1 cellular context compared by ENCODE assay signal in the genomic region with DNA sequence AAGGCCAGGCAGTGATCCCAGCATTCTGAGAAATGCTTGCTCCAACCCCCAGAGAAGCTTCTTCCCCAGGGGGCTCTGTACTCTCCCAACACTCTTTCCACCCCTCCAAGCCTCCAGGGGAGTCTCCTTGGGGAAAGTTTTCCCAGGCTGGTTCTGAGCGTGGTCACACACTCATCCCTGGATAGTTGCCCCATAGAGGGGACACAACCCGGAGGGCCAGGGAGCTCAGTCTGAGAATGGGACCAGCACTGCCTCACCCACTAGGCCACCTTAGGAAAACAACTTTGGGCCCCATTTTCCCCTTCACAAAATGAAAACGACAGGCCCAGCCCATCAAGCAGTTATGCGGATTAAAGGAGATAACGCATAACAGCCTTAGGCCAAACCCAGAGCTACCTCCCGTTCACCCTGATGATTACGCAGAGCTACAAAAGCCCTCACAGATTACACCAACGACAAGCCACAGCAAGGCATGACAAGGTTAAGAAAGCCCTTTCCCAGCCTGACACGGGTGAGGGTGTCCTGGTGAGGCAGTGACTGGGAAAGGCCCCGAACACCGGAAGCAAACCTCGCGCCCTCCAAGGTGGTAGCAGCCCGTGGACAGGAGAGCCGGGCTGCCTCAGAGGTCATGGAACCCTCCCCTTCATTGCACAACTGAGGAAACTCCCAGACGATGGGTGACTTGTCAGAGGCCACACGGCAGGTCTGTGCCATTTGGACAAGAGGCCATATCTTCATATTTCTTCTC.
TF ChIP-seq lines count a peak whose summit lies in the region.

No MANE protein-coding gene starts in this region.

TF ChIP-seq in K562, 482 proteins besides CTCF, POLR2A, EP300 and RAD21 (continued from another document and continues in another):
- TF ChIP-seq, protein P1, sequence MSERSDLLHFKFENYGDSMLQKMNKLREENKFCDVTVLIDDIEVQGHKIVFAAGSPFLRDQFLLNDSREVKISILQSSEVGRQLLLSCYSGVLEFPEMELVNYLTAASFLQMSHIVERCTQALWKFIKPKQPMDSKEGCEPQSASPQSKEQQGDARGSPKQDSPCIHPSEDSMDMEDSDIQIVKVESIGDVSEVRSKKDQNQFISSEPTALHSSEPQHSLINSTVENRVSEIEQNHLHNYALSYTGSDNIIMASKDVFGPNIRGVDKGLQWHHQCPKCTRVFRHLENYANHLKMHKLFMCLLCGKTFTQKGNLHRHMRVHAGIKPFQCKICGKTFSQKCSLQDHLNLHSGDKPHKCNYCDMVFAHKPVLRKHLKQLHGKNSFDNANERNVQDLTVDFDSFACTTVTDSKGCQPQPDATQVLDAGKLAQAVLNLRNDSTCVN (CRISPR knock-in tag; IDR thresholded peaks at IDR 0.05) = peak; percentile 15; the same call in 1 of the 2 replicates
- TF ChIP-seq ZC3H4 (CRISPR knock-in tag; IDR thresholded peaks at IDR 0.05; ENCODE audit: borderline replicate concordance) = no peak
- TF ChIP-seq ZNF695 (CRISPR knock-in tag; IDR thresholded peaks at IDR 0.05) = peak; percentile 17; the same call in 1 of the 2 replicates
- peak; percentile 65 for TF ChIP-seq EP400 (IDR thresholded peaks at IDR 0.05)
- TF ChIP-seq CHD4 (IDR thresholded peaks at IDR 0.05; ENCODE audit: insufficient read depth, insufficient replicate concordance, low read depth, low read length, poor library complexity, severe bottlenecking) = no peak
- TF ChIP-seq ZNF445 (CRISPR knock-in tag; IDR thresholded peaks at IDR 0.05; ENCODE audit: low read depth) = peak; percentile 77; the same call in 1 of the 2 replicates
- TF ChIP-seq HNRNPL (IDR thresholded peaks at IDR 0.05; ENCODE audit: low read depth, low read length) = no peak
- TF ChIP-seq, protein P2, sequence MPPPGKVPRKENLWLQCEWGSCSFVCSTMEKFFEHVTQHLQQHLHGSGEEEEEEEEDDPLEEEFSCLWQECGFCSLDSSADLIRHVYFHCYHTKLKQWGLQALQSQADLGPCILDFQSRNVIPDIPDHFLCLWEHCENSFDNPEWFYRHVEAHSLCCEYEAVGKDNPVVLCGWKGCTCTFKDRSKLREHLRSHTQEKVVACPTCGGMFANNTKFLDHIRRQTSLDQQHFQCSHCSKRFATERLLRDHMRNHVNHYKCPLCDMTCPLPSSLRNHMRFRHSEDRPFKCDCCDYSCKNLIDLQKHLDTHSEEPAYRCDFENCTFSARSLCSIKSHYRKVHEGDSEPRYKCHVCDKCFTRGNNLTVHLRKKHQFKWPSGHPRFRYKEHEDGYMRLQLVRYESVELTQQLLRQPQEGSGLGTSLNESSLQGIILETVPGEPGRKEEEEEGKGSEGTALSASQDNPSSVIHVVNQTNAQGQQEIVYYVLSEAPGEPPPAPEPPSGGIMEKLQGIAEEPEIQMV (tag; conservative IDR thresholded peaks at IDR 0.05; ENCODE audit: low read depth) = no peak
- TF ChIP-seq CTBP1 (IDR thresholded peaks at IDR 0.05; ENCODE audit: borderline replicate concordance) = peak; percentile 63
- TF ChIP-seq, protein P3, sequence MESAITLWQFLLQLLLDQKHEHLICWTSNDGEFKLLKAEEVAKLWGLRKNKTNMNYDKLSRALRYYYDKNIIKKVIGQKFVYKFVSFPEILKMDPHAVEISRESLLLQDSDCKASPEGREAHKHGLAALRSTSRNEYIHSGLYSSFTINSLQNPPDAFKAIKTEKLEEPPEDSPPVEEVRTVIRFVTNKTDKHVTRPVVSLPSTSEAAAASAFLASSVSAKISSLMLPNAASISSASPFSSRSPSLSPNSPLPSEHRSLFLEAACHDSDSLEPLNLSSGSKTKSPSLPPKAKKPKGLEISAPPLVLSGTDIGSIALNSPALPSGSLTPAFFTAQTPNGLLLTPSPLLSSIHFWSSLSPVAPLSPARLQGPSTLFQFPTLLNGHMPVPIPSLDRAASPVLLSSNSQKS (CRISPR knock-in tag; IDR thresholded peaks at IDR 0.05) = peak; percentile 62; the same call in 1 of the 2 replicates
- TF ChIP-seq GATA2 (CRISPR knock-in tag; IDR thresholded peaks at IDR 0.05) = peak; percentile 76
- peak; percentile 94 for TF ChIP-seq NFRKB (IDR thresholded peaks at IDR 0.05; ENCODE audit: low read depth)
- TF ChIP-seq, protein P4, sequence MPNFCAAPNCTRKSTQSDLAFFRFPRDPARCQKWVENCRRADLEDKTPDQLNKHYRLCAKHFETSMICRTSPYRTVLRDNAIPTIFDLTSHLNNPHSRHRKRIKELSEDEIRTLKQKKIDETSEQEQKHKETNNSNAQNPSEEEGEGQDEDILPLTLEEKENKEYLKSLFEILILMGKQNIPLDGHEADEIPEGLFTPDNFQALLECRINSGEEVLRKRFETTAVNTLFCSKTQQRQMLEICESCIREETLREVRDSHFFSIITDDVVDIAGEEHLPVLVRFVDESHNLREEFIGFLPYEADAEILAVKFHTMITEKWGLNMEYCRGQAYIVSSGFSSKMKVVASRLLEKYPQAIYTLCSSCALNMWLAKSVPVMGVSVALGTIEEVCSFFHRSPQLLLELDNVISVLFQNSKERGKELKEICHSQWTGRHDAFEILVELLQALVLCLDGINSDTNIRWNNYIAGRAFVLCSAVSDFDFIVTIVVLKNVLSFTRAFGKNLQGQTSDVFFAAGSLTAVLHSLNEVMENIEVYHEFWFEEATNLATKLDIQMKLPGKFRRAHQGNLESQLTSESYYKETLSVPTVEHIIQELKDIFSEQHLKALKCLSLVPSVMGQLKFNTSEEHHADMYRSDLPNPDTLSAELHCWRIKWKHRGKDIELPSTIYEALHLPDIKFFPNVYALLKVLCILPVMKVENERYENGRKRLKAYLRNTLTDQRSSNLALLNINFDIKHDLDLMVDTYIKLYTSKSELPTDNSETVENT (CRISPR knock-in tag; IDR thresholded peaks at IDR 0.05) = peak; percentile 68; the same call in 1 of the 2 replicates
- TF ChIP-seq ESRRA (IDR thresholded peaks at IDR 0.05; ENCODE audit: borderline replicate concordance, low read depth) = peak; percentile 60; the same call in 1 of the 2 replicates
- TF ChIP-seq TRIM24 (IDR thresholded peaks at IDR 0.05) = 0 out of 4 replicates have a peak, but pooled peaks of 1 of the 2 experiments have one; percentile 25
- TF ChIP-seq BCOR (IDR thresholded peaks at IDR 0.05) = no peak; the same call in 1 of the 2 replicates
- TF ChIP-seq, protein P5, sequence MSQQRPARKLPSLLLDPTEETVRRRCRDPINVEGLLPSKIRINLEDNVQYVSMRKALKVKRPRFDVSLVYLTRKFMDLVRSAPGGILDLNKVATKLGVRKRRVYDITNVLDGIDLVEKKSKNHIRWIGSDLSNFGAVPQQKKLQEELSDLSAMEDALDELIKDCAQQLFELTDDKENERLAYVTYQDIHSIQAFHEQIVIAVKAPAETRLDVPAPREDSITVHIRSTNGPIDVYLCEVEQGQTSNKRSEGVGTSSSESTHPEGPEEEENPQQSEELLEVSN (IDR thresholded peaks at IDR 0.05; ENCODE audit: borderline replicate concordance in 1 of 2, extremely low read depth in 1 of 2, insufficient read depth in 1 of 2, insufficient read length in 1 of 2, low read depth in 1 of 2, low read length in 1 of 2, poor library complexity in 1 of 2, severe bottlenecking in 1 of 2) = peak; percentile 35 to 64
- TF ChIP-seq ZNF584 (CRISPR knock-in tag; IDR thresholded peaks at IDR 0.05; ENCODE audit: low read depth) = peak; percentile 75
- TF ChIP-seq, protein P6, sequence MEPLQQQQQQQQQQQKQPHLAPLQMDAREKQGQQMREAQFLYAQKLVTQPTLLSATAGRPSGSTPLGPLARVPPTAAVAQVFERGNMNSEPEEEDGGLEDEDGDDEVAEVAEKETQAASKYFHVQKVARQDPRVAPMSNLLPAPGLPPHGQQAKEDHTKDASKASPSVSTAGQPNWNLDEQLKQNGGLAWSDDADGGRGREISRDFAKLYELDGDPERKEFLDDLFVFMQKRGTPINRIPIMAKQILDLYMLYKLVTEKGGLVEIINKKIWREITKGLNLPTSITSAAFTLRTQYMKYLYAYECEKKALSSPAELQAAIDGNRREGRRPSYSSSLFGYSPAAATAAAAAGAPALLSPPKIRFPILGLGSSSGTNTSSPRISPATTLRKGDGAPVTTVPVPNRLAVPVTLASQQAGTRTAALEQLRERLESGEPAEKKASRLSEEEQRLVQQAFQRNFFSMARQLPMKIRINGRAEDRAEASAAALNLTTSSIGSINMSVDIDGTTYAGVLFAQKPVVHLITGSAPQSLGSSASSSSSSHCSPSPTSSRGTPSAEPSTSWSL (CRISPR knock-in tag; IDR thresholded peaks at IDR 0.05; ENCODE audit: borderline replicate concordance) = 0 out of 2 replicates have a peak, but pooled peaks have one; percentile 79
- TF ChIP-seq, protein P7, sequence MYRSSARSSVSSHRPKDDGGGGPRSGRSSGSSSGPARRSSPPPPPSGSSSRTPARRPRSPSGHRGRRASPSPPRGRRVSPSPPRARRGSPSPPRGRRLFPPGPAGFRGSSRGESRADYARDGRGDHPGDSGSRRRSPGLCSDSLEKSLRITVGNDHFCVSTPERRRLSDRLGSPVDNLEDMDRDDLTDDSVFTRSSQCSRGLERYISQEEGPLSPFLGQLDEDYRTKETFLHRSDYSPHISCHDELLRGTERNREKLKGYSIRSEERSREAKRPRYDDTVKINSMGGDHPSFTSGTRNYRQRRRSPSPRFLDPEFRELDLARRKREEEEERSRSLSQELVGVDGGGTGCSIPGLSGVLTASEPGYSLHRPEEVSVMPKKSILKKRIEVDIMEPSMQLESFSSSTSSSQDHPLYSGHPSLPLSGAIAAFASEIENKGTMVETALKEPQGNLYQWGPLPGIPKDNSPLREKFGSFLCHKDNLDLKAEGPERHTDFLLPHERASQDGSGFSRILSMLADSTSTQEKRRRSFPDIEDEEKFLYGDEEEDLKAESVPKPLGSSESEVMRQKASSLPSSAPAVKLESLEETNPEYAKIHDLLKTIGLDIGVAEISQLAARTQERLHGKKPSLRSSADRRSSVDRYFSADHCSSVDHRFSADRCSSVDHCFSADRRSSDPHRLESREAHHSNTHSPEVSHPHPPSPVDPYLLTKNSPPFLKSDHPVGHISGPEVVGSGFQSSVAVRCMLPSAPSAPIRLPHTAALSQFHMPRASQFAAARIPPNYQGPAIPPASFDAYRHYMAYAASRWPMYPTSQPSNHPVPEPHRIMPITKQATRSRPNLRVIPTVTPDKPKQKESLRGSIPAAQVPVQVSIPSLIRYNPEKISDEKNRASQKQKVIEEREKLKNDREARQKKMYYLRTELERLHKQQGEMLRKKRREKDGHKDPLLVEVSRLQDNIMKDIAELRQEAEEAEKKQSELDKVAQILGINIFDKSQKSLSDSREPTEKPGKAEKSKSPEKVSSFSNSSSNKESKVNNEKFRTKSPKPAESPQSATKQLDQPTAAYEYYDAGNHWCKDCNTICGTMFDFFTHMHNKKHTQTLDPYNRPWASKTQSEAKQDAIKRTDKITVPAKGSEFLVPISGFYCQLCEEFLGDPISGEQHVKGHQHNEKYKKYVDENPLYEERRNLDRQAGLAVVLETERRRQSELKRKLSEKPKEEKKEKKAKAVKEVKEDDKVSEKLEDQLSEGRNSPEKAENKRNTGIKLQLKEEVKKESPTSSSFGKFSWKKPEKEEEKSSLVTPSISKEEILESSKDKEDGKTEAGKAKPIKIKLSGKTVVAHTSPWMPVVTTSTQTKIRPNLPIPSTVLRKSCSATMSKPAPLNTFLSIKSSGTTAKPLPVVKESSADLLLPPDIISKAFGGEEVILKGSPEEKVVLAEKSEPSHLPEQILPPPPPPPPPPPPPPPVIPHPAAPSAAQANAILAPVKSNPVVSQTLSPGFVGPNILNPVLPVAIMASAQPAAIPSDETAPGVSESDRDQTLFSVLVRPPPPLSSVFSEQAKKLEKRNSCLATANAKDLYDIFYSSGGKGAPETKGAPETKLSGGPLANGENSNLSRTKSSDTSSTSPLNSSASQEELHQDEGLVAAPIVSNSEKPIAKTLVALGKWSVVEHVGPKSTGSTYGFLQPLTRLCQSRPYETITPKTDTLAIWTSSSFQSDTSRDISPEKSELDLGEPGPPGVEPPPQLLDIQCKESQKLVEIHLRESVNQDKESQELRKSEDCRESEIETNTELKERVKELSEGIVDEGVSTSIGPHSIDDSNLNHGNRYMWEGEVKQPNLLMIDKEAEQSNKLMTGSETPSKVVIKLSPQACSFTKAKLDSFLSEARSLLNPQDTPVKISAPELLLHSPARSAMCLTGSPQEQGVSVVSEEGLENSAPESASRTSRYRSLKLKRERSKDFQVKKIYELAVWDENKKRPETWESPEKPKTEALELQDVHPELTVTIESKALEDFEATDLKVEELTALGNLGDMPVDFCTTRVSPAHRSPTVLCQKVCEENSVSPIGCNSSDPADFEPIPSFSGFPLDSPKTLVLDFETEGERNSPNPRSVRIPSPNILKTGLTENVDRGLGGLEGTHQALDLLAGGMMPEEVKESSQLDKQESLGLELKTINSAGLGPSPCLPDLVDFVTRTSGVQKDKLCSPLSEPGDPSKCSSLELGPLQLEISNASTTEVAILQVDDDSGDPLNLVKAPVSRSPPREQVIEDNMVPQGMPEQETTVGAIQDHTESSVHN (IDR thresholded peaks at IDR 0.05; ENCODE audit: borderline replicate concordance in 1 of 2, low read depth in 1 of 2) = peak in 1 of 2 experiments; percentile 34; a peak in 1 of 4 replicates
- peak; percentile 83 for TF ChIP-seq BACH1 (tag; IDR thresholded peaks at IDR 0.05)
- TF ChIP-seq, protein P8, sequence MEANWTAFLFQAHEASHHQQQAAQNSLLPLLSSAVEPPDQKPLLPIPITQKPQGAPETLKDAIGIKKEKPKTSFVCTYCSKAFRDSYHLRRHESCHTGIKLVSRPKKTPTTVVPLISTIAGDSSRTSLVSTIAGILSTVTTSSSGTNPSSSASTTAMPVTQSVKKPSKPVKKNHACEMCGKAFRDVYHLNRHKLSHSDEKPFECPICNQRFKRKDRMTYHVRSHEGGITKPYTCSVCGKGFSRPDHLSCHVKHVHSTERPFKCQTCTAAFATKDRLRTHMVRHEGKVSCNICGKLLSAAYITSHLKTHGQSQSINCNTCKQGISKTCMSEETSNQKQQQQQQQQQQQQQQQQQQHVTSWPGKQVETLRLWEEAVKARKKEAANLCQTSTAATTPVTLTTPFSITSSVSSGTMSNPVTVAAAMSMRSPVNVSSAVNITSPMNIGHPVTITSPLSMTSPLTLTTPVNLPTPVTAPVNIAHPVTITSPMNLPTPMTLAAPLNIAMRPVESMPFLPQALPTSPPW (CRISPR knock-in tag; IDR thresholded peaks at IDR 0.05) = peak; percentile 61
